In the genomic region with DNA sequence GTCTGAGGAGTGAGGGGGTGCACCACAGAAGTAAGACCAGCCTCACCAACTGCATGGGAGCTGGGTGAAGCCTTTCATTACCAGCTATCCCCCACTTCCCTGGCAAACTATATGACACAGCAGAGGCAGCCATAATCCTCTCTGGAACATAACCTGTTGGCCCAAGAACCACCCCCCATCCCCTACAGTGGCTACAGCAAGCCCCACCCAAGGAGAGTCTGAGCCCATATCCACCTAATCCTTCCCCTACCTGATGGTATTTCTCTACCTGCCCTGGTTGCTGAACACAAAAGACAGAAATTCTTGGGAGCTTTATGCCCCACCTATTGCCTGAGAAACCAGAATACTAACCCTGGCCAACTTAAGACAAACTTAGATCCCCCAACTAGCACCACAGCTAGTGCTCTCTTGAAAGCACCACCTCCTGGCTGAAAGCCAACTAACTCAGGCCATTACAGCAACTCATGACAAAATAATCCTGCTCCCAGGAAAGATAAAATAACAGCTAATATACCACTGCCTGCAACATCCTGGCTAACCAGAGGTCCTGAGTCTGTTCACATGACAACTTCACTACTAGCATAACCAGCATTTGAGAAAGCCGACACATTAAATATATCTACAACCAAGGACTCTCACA, we compare ENCODE assay signal across 20 cellular contexts. TPM values are rescaled to one million over a fixed set of nuclear protein-coding genes. Genes with fewer than 3 reads are reported as not detected.
DNase-seq lines count a peak whose midpoint lies in the region; ATAC-seq and TF ChIP-seq lines count a peak whose summit lies in the region.
"Had no signal": no experiment of that assay in that cellular context is flagged by ENCODE, and none has a peak within 500 bp of the region (broad histone marks: within the 10 kb centered on the region; RNA-seq: fewer than 3 reads in every experiment).

No MANE protein-coding gene starts in this region.

- H3K4me3 ChIP-seq in GM12865 (ENCODE audit: low read depth, low read length) (no peak overlapping the region), brain microvascular endothelial cell (ENCODE audit: low read depth, low read length) (no peak overlapping the region)
- H3K4me3 ChIP-seq in Jurkat, Clone E6-1 (ENCODE audit: low read length), result no peak overlapping the region
- H3K4me3 ChIP-seq: spleen, transverse colon had no signal

- no peak for ATAC-seq in GM21526 (IDR thresholded peaks at IDR 0.05; ENCODE audit: low FRiP score, unreplicated experiment)
- no peak for ATAC-seq in HG03354 (IDR thresholded peaks at IDR 0.05; ENCODE audit: poor library complexity, severe bottlenecking, unreplicated experiment)
- ATAC-seq: activated CD4-positive, alpha-beta T cell treated with anti-CD3 and anti-CD28 coated beads for 36 hours; activated naive CD4-positive, alpha-beta T cell treated with anti-CD3 and anti-CD28 coated beads, Interleukin-2, amount 50 U/mL, for 72 hours; foreskin keratinocyte; stimulated activated naive CD8-positive, alpha-beta T cell treated with anti-CD3 and anti-CD28 coated beads, Interleukin-15, amount 100 ng/mL, for 72 hours had no signal

- H3K36me3 ChIP-seq in brain microvascular endothelial cell (replicated peaks), result no peaks in the 10 kb centered on the region
- H3K36me3 ChIP-seq: neutrophil, transverse colon had no signal

- H3K27ac ChIP-seq in brain microvascular endothelial cell, result no peak overlapping the region
- H3K27ac ChIP-seq: foreskin keratinocyte, neutrophil, spleen, transverse colon had no signal

- in situ Hi-C loops in brain microvascular endothelial cell (cut with HindIII; ENCODE audit: low pct_ligation_motif_present, low sequenced_read_pairs), result no loop called here

- DNase-seq in GM12865 (ENCODE audit: low read depth) (peak; percentile 5), brain microvascular endothelial cell (peak; percentile 48), kidney tubule cell (ENCODE audit: low spot score) (peak; percentile 52), cerebellar cortex (ENCODE audit: low spot score) (no peak), NCI-H2227 treated with DMSO at 0.1 percent for 48 hours (lab: John Stamatoyannopoulos, UW) (no peak)
- peak; percentile 21 for DNase-seq in Jurkat, Clone E6-1 (ENCODE audit: low read depth, low spot score)
- DNase-seq: activated CD4-positive, alpha-beta T cell treated with anti-CD3 and anti-CD28 coated beads for 36 hours; CD8-positive, alpha-beta memory T cell; hippocampal formation; NCI-H187; NCI-H510A treated with DMSO at 0.1 percent for 48 hours; spleen; stimulated activated CD4-positive, alpha-beta T cell treated with anti-CD3 and anti-CD28 coated beads, Interleukin-4, amount 100 ng/mL, for 4 hours; stimulated activated naive CD8-positive, alpha-beta T cell treated with anti-CD3 and anti-CD28 coated beads, Interleukin-15, amount 100 ng/mL, for 72 hours; transverse colon had no signal

- no peaks in the 10 kb centered on the region for H3K27me3 ChIP-seq in brain microvascular endothelial cell (replicated peaks)
- H3K27me3 ChIP-seq: foreskin keratinocyte, neutrophil, spleen, transverse colon had no signal

- TF ChIP-seq CTCF in GM12865 (IDR thresholded peaks at IDR 0.05; ENCODE audit: insufficient read depth, low read depth, low read length, missing control alignments), result no peak
- no peak for TF ChIP-seq CTCF in brain microvascular endothelial cell (IDR thresholded peaks at IDR 0.05; ENCODE audit: low read depth, low read length, missing control alignments)

RNA-seq across cellular contexts. Expression of a gene that starts 11.2 kb away (rescaled TPM):
- 11.1 TPM for polyA plus RNA-seq in Jurkat, Clone E6-1 (2012; ENCODE audit: insufficient read depth, insufficient read length)

Comparison
In these comparisons a context has a peak if more than half of its experiments do, and no peak if none do; other contexts are left out.
1. DNase-seq: peak in GM12865 (single experiment), Jurkat, Clone E6-1 (single experiment), brain microvascular endothelial cell (single experiment) and kidney tubule cell (single experiment); none in cerebellar cortex (single experiment) and NCI-H2227 treated with DMSO at 0.1 percent for 48 hours (single experiment).